Comparison of ENCODE assay signal across 1 cellular context in the genomic region with DNA sequence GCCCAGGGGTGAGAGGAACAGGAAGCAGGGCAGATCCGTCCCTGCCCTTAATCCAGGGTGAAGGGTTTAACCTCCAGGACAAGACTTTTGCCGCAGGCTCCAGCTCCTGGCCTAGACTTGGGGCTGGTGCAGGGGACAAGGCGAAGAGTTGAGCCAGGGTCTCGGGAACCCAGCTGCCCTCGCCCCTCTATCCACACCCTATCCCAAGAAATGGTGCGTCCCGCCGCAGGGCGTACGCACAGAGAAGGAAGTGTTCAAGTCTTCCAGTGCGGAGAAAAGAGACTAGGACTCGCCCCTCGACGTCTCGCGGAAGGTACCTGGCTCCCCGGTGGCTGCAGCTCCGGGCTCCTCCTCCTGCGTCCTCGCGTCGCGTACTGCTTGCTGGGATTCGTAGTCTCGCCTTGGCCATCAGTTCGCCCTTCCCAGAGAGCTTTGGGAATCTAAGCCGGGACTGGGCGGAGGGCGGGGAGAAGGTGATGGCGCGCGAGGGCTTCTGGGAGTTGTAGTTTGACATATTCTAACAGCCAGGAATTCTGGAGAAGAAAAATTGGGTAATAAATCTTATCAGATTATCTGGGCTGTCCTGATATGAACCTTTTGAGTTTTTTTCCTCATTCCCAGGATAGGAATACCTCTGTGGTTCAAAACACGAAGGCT.
A peak's percentile ranks its signal among the peaks of the same experiment; 100 is the strongest.
TF ChIP-seq lines count a peak whose summit lies in the region.

A gene with protein sequence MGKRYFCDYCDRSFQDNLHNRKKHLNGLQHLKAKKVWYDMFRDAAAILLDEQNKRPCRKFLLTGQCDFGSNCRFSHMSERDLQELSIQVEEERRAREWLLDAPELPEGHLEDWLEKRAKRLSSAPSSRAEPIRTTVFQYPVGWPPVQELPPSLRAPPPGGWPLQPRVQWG (minus strand): TSS at position 376 of the 657 bp plus-strand sequence. CDS start 18,463 bp downstream, outside the sequence.

TF ChIP-seq in GM12878, 131 proteins besides CTCF, POLR2A, EP300 and RAD21 (continued from another document and continues in another):
- TF ChIP-seq, protein P1, sequence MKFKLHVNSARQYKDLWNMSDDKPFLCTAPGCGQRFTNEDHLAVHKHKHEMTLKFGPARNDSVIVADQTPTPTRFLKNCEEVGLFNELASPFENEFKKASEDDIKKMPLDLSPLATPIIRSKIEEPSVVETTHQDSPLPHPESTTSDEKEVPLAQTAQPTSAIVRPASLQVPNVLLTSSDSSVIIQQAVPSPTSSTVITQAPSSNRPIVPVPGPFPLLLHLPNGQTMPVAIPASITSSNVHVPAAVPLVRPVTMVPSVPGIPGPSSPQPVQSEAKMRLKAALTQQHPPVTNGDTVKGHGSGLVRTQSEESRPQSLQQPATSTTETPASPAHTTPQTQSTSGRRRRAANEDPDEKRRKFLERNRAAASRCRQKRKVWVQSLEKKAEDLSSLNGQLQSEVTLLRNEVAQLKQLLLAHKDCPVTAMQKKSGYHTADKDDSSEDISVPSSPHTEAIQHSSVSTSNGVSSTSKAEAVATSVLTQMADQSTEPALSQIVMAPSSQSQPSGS (IDR thresholded peaks at IDR 0.05; ENCODE audit: low read length): no peak
- TF ChIP-seq IRF4 (IDR thresholded peaks at IDR 0.05; ENCODE audit: low read depth, low read length): no peak
- peak; percentile 65; the same call in 1 of the 2 replicates for TF ChIP-seq TAF1 (IDR thresholded peaks at IDR 0.05; ENCODE audit: borderline replicate concordance, low read depth, low read length)
- TF ChIP-seq SUZ12 (IDR thresholded peaks at IDR 0.05; ENCODE audit: unreplicated experiment): no peak
- TF ChIP-seq NR2C2 (IDR thresholded peaks at IDR 0.05; ENCODE audit: borderline replicate concordance, control insufficient read depth, insufficient read length, low read depth): no peak
- TF ChIP-seq GATAD2B (conservative IDR thresholded peaks at IDR 0.05; ENCODE audit: low read depth): 0 out of 2 replicates have a peak, but pooled peaks have one; percentile 34
- TF ChIP-seq ESRRA (IDR thresholded peaks at IDR 0.05; ENCODE audit: low read length): no peak
- TF ChIP-seq CREB1 (IDR thresholded peaks at IDR 0.05; ENCODE audit: low read depth): peak; percentile 83
- TF ChIP-seq, protein P2, sequence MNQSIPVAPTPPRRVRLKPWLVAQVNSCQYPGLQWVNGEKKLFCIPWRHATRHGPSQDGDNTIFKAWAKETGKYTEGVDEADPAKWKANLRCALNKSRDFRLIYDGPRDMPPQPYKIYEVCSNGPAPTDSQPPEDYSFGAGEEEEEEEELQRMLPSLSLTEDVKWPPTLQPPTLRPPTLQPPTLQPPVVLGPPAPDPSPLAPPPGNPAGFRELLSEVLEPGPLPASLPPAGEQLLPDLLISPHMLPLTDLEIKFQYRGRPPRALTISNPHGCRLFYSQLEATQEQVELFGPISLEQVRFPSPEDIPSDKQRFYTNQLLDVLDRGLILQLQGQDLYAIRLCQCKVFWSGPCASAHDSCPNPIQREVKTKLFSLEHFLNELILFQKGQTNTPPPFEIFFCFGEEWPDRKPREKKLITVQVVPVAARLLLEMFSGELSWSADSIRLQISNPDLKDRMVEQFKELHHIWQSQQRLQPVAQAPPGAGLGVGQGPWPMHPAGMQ (IDR thresholded peaks at IDR 0.05; ENCODE audit: borderline replicate concordance): no peak
- TF ChIP-seq RCOR1 (conservative IDR thresholded peaks at IDR 0.05; ENCODE audit: low read depth, low read length): no peak
- TF ChIP-seq NR2C1 (IDR thresholded peaks at IDR 0.05): peak; percentile 93
- 0 out of 2 replicates have a peak, but pooled peaks have one; percentile 21 for TF ChIP-seq RFX5 (IDR thresholded peaks at IDR 0.05; ENCODE audit: low read depth, low read length)
- no peak for TF ChIP-seq SP1 (IDR thresholded peaks at IDR 0.05; ENCODE audit: low read depth, low read length)
- TF ChIP-seq, protein P3, sequence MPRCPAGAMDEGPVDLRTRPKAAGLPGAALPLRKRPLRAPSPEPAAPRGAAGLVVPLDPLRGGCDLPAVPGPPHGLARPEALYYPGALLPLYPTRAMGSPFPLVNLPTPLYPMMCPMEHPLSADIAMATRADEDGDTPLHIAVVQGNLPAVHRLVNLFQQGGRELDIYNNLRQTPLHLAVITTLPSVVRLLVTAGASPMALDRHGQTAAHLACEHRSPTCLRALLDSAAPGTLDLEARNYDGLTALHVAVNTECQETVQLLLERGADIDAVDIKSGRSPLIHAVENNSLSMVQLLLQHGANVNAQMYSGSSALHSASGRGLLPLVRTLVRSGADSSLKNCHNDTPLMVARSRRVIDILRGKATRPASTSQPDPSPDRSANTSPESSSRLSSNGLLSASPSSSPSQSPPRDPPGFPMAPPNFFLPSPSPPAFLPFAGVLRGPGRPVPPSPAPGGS (IDR thresholded peaks at IDR 0.05; ENCODE audit: borderline replicate concordance, insufficient read depth, low read depth, low read length, poor library complexity, severe bottlenecking): no peak
- no peak for TF ChIP-seq HDAC6 (IDR thresholded peaks at IDR 0.05; ENCODE audit: unreplicated experiment)
- TF ChIP-seq NR2F1 (conservative IDR thresholded peaks at IDR 0.05): peak; percentile 30; the same call in 1 of the 2 replicates
- TF ChIP-seq SUPT20H (IDR thresholded peaks at IDR 0.05; ENCODE audit: borderline replicate concordance, control insufficient read depth, low read depth, low read length): no peak
- TF ChIP-seq NBN (IDR thresholded peaks at IDR 0.05): peak; percentile 51
- TF ChIP-seq ETV6 (conservative IDR thresholded peaks at IDR 0.05 in 1 of 2, IDR thresholded peaks at IDR 0.05 in 1 of 2; ENCODE audit: borderline replicate concordance in 1 of 2, low read depth in 1 of 2): no peak
- TF ChIP-seq NFYA (IDR thresholded peaks at IDR 0.05; ENCODE audit: borderline replicate concordance, low read depth, low read length): no peak
- peak; percentile 90 for TF ChIP-seq CHD2 (IDR thresholded peaks at IDR 0.05; ENCODE audit: borderline replicate concordance, low read depth, low read length)
- TF ChIP-seq SMARCA5 (IDR thresholded peaks at IDR 0.05): no peak
- 0 out of 2 replicates have a peak, but pooled peaks have one; percentile 75 for TF ChIP-seq POLR2AphosphoS5 (IDR thresholded peaks at IDR 0.05; ENCODE audit: low read length)
- TF ChIP-seq ATF7 (IDR thresholded peaks at IDR 0.05; ENCODE audit: low read depth): no peak
- TF ChIP-seq, protein P4, sequence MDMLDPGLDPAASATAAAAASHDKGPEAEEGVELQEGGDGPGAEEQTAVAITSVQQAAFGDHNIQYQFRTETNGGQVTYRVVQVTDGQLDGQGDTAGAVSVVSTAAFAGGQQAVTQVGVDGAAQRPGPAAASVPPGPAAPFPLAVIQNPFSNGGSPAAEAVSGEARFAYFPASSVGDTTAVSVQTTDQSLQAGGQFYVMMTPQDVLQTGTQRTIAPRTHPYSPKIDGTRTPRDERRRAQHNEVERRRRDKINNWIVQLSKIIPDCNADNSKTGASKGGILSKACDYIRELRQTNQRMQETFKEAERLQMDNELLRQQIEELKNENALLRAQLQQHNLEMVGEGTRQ (IDR thresholded peaks at IDR 0.05; ENCODE audit: borderline replicate concordance, low read depth, low read length): no peak
- no peak for TF ChIP-seq ZNF384 (IDR thresholded peaks at IDR 0.05; ENCODE audit: borderline replicate concordance, low read depth, low read length)
- no peak for TF ChIP-seq ZNF24 (IDR thresholded peaks at IDR 0.05)
- no peak for TF ChIP-seq MYC (IDR thresholded peaks at IDR 0.05; ENCODE audit: insufficient read depth, insufficient read length, insufficient replicate concordance, low read length, severe bottlenecking)
- no peak for TF ChIP-seq BCL11A (IDR thresholded peaks at IDR 0.05; ENCODE audit: low read depth, low read length)
- TF ChIP-seq MEF2B (IDR thresholded peaks at IDR 0.05; ENCODE audit: partially characterized antibody, poor library complexity, severe bottlenecking): no peak
- TF ChIP-seq, protein P5, sequence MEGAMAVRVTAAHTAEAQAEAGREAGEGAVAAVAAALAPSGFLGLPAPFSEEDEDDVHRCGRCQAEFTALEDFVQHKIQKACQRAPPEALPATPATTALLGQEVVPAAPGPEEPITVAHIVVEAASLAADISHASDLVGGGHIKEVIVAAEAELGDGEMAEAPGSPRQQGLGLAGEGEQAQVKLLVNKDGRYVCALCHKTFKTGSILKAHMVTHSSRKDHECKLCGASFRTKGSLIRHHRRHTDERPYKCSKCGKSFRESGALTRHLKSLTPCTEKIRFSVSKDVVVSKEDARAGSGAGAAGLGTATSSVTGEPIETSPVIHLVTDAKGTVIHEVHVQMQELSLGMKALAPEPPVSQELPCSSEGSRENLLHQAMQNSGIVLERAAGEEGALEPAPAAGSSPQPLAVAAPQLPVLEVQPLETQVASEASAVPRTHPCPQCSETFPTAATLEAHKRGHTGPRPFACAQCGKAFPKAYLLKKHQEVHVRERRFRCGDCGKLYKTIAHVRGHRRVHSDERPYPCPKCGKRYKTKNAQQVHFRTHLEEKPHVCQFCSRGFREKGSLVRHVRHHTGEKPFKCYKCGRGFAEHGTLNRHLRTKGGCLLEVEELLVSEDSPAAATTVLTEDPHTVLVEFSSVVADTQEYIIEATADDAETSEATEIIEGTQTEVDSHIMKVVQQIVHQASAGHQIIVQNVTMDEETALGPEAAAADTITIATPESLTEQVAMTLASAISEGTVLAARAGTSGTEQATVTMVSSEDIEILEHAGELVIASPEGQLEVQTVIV (IDR thresholded peaks at IDR 0.05; ENCODE audit: borderline replicate concordance, partially characterized antibody): no peak
- TF ChIP-seq, protein P6, sequence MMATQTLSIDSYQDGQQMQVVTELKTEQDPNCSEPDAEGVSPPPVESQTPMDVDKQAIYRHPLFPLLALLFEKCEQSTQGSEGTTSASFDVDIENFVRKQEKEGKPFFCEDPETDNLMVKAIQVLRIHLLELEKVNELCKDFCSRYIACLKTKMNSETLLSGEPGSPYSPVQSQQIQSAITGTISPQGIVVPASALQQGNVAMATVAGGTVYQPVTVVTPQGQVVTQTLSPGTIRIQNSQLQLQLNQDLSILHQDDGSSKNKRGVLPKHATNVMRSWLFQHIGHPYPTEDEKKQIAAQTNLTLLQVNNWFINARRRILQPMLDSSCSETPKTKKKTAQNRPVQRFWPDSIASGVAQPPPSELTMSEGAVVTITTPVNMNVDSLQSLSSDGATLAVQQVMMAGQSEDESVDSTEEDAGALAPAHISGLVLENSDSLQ (IDR thresholded peaks at IDR 0.05): no peak
- TF ChIP-seq LARP7 (IDR thresholded peaks at IDR 0.05): peak; percentile 63; the same call in 1 of the 2 replicates
- no peak for TF ChIP-seq GABPA (IDR thresholded peaks at IDR 0.05; ENCODE audit: low read depth)
- TF ChIP-seq BHLHE40 (IDR thresholded peaks at IDR 0.05; ENCODE audit: borderline replicate concordance in 1 of 2, low read depth in 2 of 2, low read length in 1 of 2): 0 out of 4 replicates have a peak, but pooled peaks have one; percentile 5 to 12
- TF ChIP-seq SREBF2 (IDR thresholded peaks at IDR 0.05; ENCODE audit: low read length): no peak
- TF ChIP-seq, protein P7, sequence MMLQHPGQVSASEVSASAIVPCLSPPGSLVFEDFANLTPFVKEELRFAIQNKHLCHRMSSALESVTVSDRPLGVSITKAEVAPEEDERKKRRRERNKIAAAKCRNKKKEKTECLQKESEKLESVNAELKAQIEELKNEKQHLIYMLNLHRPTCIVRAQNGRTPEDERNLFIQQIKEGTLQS (IDR thresholded peaks at IDR 0.05; ENCODE audit: borderline replicate concordance, extremely low read depth, low read depth, low read length): no peak
- no peak for TF ChIP-seq ZSCAN29 (IDR thresholded peaks at IDR 0.05)
- peak; percentile 22; the same call in 1 of the 2 replicates for TF ChIP-seq TBL1XR1 (IDR thresholded peaks at IDR 0.05; ENCODE audit: low read depth, low read length)
- TF ChIP-seq SIN3A (IDR thresholded peaks at IDR 0.05; ENCODE audit: low read depth, low read length): peak; percentile 50; the same call in 1 of the 2 replicates
- peak; percentile 94 for TF ChIP-seq HCFC1 (IDR thresholded peaks at IDR 0.05; ENCODE audit: low read length)
- TF ChIP-seq ZNF274 (IDR thresholded peaks at IDR 0.05; ENCODE audit: insufficient read depth, insufficient read length): no peak
- peak; percentile 61 to 79 for TF ChIP-seq IKZF2 (IDR thresholded peaks at IDR 0.05)
- TF ChIP-seq EED (IDR thresholded peaks at IDR 0.05; ENCODE audit: low read depth): peak; percentile 48; the same call in 1 of the 2 replicates
- TF ChIP-seq, protein P8, sequence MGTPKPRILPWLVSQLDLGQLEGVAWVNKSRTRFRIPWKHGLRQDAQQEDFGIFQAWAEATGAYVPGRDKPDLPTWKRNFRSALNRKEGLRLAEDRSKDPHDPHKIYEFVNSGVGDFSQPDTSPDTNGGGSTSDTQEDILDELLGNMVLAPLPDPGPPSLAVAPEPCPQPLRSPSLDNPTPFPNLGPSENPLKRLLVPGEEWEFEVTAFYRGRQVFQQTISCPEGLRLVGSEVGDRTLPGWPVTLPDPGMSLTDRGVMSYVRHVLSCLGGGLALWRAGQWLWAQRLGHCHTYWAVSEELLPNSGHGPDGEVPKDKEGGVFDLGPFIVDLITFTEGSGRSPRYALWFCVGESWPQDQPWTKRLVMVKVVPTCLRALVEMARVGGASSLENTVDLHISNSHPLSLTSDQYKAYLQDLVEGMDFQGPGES (IDR thresholded peaks at IDR 0.05): no peak
- no peak for TF ChIP-seq BACH1 (IDR thresholded peaks at IDR 0.05; ENCODE audit: borderline replicate concordance)
- TF ChIP-seq KAT2A (conservative IDR thresholded peaks at IDR 0.05; ENCODE audit: control insufficient read depth, low read depth, low read length): no peak
- no peak for TF ChIP-seq MTA3 (IDR thresholded peaks at IDR 0.05; ENCODE audit: borderline replicate concordance, low read length)
- 0 out of 2 replicates have a peak, but pooled peaks have one; percentile 9 for TF ChIP-seq BRCA1 (IDR thresholded peaks at IDR 0.05; ENCODE audit: low read depth, low read length)
- 0 out of 2 replicates have a peak, but pooled peaks have one; percentile 28 for TF ChIP-seq ZBED1 (IDR thresholded peaks at IDR 0.05; ENCODE audit: borderline replicate concordance)
- TF ChIP-seq, protein P9, sequence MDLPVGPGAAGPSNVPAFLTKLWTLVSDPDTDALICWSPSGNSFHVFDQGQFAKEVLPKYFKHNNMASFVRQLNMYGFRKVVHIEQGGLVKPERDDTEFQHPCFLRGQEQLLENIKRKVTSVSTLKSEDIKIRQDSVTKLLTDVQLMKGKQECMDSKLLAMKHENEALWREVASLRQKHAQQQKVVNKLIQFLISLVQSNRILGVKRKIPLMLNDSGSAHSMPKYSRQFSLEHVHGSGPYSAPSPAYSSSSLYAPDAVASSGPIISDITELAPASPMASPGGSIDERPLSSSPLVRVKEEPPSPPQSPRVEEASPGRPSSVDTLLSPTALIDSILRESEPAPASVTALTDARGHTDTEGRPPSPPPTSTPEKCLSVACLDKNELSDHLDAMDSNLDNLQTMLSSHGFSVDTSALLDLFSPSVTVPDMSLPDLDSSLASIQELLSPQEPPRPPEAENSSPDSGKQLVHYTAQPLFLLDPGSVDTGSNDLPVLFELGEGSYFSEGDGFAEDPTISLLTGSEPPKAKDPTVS (IDR thresholded peaks at IDR 0.05; ENCODE audit: low read depth, low read length): no peak
- peak; percentile 99 for TF ChIP-seq IKZF1 (conservative IDR thresholded peaks at IDR 0.05)
